22 cellular contexts compared by ENCODE assay signal in the genomic region with DNA sequence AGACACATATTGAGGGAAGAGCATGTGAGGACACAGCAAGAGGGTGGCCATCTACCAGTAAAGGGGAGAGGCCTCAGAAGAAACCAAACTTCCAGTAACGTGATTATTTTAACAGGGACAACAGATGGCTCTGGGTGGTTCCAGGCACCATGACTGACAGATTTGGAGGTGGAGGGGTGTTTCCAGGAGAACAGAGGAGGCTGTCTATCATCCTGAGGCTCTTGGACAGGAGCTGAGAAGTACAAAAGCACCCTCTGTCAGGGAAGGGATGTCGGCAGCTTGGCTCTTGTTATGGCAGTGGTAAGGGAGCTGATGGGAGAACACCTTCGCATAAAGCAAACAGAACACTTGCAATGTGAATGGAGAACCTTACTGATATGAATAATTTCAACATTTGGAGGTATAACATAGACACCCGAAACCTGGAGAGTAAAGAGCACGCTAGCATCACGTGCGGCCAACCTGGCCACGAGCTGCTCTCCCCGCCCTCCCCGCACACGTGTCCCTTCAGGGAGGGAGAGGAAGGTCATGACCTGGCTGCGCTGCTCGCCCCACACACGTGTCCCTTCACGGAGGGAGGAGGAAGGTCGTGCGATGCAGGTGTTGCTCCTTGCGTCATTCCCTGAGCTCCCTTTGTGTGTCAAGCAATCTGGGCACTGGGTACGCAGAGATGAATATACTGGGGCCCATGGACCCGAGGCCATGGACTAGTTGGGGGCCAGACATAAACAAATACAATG. TPM values are rescaled to one million over a fixed set of nuclear protein-coding genes. Genes with fewer than 3 reads are reported as not detected.
DNase-seq lines count a peak whose midpoint lies in the region; ATAC-seq and TF ChIP-seq lines count a peak whose summit lies in the region.
"Had no signal": no experiment of that assay in that cellular context is flagged by ENCODE, and none has a peak within 500 bp of the region (broad histone marks: within the 10 kb centered on the region; RNA-seq: fewer than 3 reads in every experiment).

No MANE protein-coding gene starts in this region.

- intact Hi-C loops in left lung (cut with DNase I), result no loop called here

- no peak overlapping the region for H4K8ac ChIP-seq in neuronal stem cell (ENCODE audit: low read depth, low read length)

- H2BK12ac ChIP-seq in neuronal stem cell (ENCODE audit: low read length), result peak overlapping the region; percentile 36

- TF ChIP-seq CTCF in endodermal cell (conservative IDR thresholded peaks at IDR 0.05) (no peak), left lung (IDR thresholded peaks at IDR 0.05) (no peak)

- H3K79me1 ChIP-seq in neuronal stem cell (ENCODE audit: low read depth, low read length), result no peaks in the 10 kb centered on the region

- peak; percentile 34 for DNase-seq in ELF-1 (ENCODE audit: low read depth, low spot score)
- no peak for DNase-seq in endodermal cell
- no peak for DNase-seq in neuronal stem cell (ENCODE audit: low spot score)
- DNase-seq in NCI-H510A (lab: John Stamatoyannopoulos, UW), result no peak
- DNase-seq in left lung, result no peak
- no peak for DNase-seq in EL
- DNase-seq: BE2C, DMS79, GM23248, Karpas-422, MV-4-11, NCI-H1105 treated with DMSO at 0.1 percent for 48 hours, NCI-H2081 treated with DMSO at 0.1 percent for 48 hours, NCI-H510A treated with DMSO at 0.1 percent for 48 hours, NCI-H748 treated with DMSO at 0.1 percent for 48 hours, Peyer's patch, SJCRH30, T-cell had no signal

- WGBS in HUES64, result 93% methylated on average over 20 of the region's 20 CpGs
- WGBS in endodermal cell (ENCODE audit: insufficient coverage in 1 of 2, insufficient read length in 1 of 2), 2 experiments, result 94 to 96% methylated on average over 17 to 20 of the region's 20 CpGs
- no CpG with 5 or more reads among the region's 20 CpGs for WGBS in neuronal stem cell (ENCODE audit: extremely low coverage in 2 of 2, insufficient read length in 2 of 2, insufficient replicate concordance in 1 of 2), 2 donors

- H4K91ac ChIP-seq in neuronal stem cell (ENCODE audit: low read depth, low read length, poor library complexity), result no peak overlapping the region

- H3K14ac ChIP-seq in neuronal stem cell (ENCODE audit: low read length), result peak overlapping the region; percentile 61

- H3K27ac ChIP-seq in HUES64 (ENCODE audit: low read depth, low read length), result peak overlapping the region; percentile 83
- H3K27ac ChIP-seq in endodermal cell (ENCODE audit: low read depth, low read length), result peak overlapping the region; percentile 38
- H3K27ac ChIP-seq in neuronal stem cell (replicated peaks; ENCODE audit: low read length), result no peak overlapping the region
- no peak overlapping the region for H3K27ac ChIP-seq in left lung
- H3K27ac ChIP-seq: GM23248, Peyer's patch, SJCRH30 had no signal

- peak overlapping the region; percentile 65 for H2AK5ac ChIP-seq in neuronal stem cell (ENCODE audit: low read depth, low read length)

- H3K4me1 ChIP-seq in HUES64 (ENCODE audit: insufficient read depth, low read length) (peaks cover 47% of the 10 kb centered on the region), endodermal cell (ENCODE audit: control insufficient read depth, insufficient read depth, low read length) (peaks cover 10% of the 10 kb centered on the region), neuronal stem cell (ENCODE audit: control insufficient read depth in 2 of 2, insufficient read depth in 1 of 2, low read depth in 1 of 2, low read length in 2 of 2) (peaks cover 11 to 26% of the 10 kb centered on the region in 2 donors), left lung (no peaks in the 10 kb centered on the region)
- H3K4me1 ChIP-seq: BE2C, Peyer's patch, SJCRH30 had no signal

- H3K4me3 Mint-ChIP-seq in endodermal cell, result no peak overlapping the region
- H3K4me3 Mint-ChIP-seq: T-cell had no signal

- H3K27me3 ChIP-seq in HUES64 (ENCODE audit: insufficient read depth, low read length), result no peaks in the 10 kb centered on the region
- H3K27me3 ChIP-seq in endodermal cell (ENCODE audit: control insufficient read depth, insufficient read depth, low read length, poor library complexity, severe bottlenecking), result no peaks in the 10 kb centered on the region
- H3K27me3 ChIP-seq in neuronal stem cell (ENCODE audit: control insufficient read depth in 3 of 3, insufficient read depth in 3 of 3, low read depth in 1 of 3, low read length in 3 of 3), result no peaks in the 10 kb centered on the region
- H3K27me3 ChIP-seq in left lung, result peaks cover 0 to 12% of the 10 kb centered on the region in 2 donors
- H3K27me3 ChIP-seq: BE2C, Peyer's patch, SJCRH30 had no signal

- H3K9ac ChIP-seq in HUES64 (ENCODE audit: low read depth, low read length), result no peak overlapping the region
- H3K9ac ChIP-seq in endodermal cell (ENCODE audit: extremely low read depth, low read length, poor library complexity, severe bottlenecking), result peak overlapping the region; percentile 4
- H3K9ac ChIP-seq in neuronal stem cell (ENCODE audit: low read depth, low read length, poor library complexity), result no peak overlapping the region
- H3K9ac ChIP-seq: GM23248 had no signal

- ATAC-seq in left lung, result no peak
- ATAC-seq: T-cell had no signal

- peak overlapping the region; percentile 79 for H3K18ac ChIP-seq in neuronal stem cell (ENCODE audit: low read length)

- peak overlapping the region; percentile 75 for H2AFZ ChIP-seq in neuronal stem cell (ENCODE audit: low read length)
- H2AFZ ChIP-seq: GM23248 had no signal

- H3K36me3 Mint-ChIP-seq in endodermal cell (ENCODE audit: low read depth), result peaks cover 6% of the 10 kb centered on the region
- H3K36me3 Mint-ChIP-seq: T-cell had no signal

- H3K9me3 ChIP-seq in HUES64 (ENCODE audit: insufficient read depth, low read depth, low read length), result peaks cover 10% of the 10 kb centered on the region
- H3K9me3 ChIP-seq in endodermal cell (ENCODE audit: control insufficient read depth, low read length), result peaks cover 5% of the 10 kb centered on the region
- H3K9me3 ChIP-seq in neuronal stem cell (replicated peaks in 1 of 2; ENCODE audit: control insufficient read depth in 2 of 2, insufficient read depth in 1 of 2, low read depth in 1 of 2, low read length in 2 of 2), result peaks cover 6 to 14% of the 10 kb centered on the region in 2 donors
- H3K9me3 ChIP-seq in left lung, result no peaks in the 10 kb centered on the region
- H3K9me3 ChIP-seq: BE2C, Peyer's patch, SJCRH30 had no signal

- H3K4me3 ChIP-seq in HUES64 (ENCODE audit: low read length), result no peak overlapping the region
- no peak overlapping the region for H3K4me3 ChIP-seq in endodermal cell (ENCODE audit: low read length)
- H3K4me3 ChIP-seq in neuronal stem cell (ENCODE audit: low read length in 2 of 2), result peak overlapping the region in 1 of 2 donors; percentile 65
- no peak overlapping the region for H3K4me3 ChIP-seq in left lung
- H3K4me3 ChIP-seq: GM23248, Peyer's patch, SJCRH30 had no signal

- H2BK5ac ChIP-seq in neuronal stem cell (ENCODE audit: low read length), result peak overlapping the region; percentile 67

- no peak overlapping the region for H3K4ac ChIP-seq in neuronal stem cell (ENCODE audit: low read length)

- H3K4me2 ChIP-seq in neuronal stem cell (ENCODE audit: insufficient read depth, low read length, poor library complexity, severe bottlenecking), result no peak overlapping the region

- peaks cover 10% of the 10 kb centered on the region for H3K27me3 Mint-ChIP-seq in endodermal cell (ENCODE audit: insufficient read depth)

- peaks cover 3% of the 10 kb centered on the region; the same call in 1 of the 2 replicates for H3K36me3 ChIP-seq in HUES64 (ENCODE audit: insufficient read depth, low read length)
- no peaks in the 10 kb centered on the region for H3K36me3 ChIP-seq in endodermal cell (ENCODE audit: control insufficient read depth, insufficient read depth, low read length)
- H3K36me3 ChIP-seq in neuronal stem cell (replicated peaks in 1 of 2; ENCODE audit: control insufficient read depth in 2 of 2, insufficient read depth in 2 of 2, low read length in 2 of 2), result no peaks in the 10 kb centered on the region
- H3K36me3 ChIP-seq in left lung, result no peaks in the 10 kb centered on the region
- H3K36me3 ChIP-seq: BE2C, Peyer's patch, SJCRH30 had no signal

- peaks cover 33% of the 10 kb centered on the region for H3K4me1 Mint-ChIP-seq in endodermal cell

- H3K9me3 Mint-ChIP-seq in endodermal cell, result peaks cover 18% of the 10 kb centered on the region
- H3K9me3 Mint-ChIP-seq: T-cell had no signal

- no peak overlapping the region for H2BK120ac ChIP-seq in neuronal stem cell (ENCODE audit: low read depth, low read length)

- H3K23ac ChIP-seq in neuronal stem cell (ENCODE audit: low read depth, low read length, poor library complexity), result peak overlapping the region; percentile 62

- no peak overlapping the region for H3K27ac Mint-ChIP-seq in endodermal cell
- H3K27ac Mint-ChIP-seq: IgD-negative memory B cell, T-cell had no signal

- H2BK15ac ChIP-seq in neuronal stem cell (ENCODE audit: low read length), result no peak overlapping the region

RNA-seq across cellular contexts. Expression of a gene that starts 37.5 kb away (rescaled TPM):
- not detected for polyA plus RNA-seq in HUES64 (2013, experiment 1 of 2)
- polyA plus RNA-seq in HUES64 (2013, experiment 2 of 2), result not detected
- total RNA-seq in endodermal cell, result under 1 TPM in 1 of 2 donors, not detected in 1; 0.09 TPM
- polyA plus RNA-seq in endodermal cell (2013, experiment 1 of 2), result 0.14 TPM
- polyA plus RNA-seq in endodermal cell (2013, experiment 2 of 2), result 0.21 TPM
- polyA plus RNA-seq in neuronal stem cell (2013, experiment 1 of 2), result 0.24 TPM
- polyA plus RNA-seq in neuronal stem cell (2013, experiment 2 of 2), result 0.26 TPM
- total RNA-seq in left lung, result 1 to 10 TPM; 2.0 to 6.6 TPM
- total RNA-seq: A673, G401 had no signal

RNA-seq across cellular contexts. Expression of a gene that starts 46.8 kb away (rescaled TPM):
- polyA plus RNA-seq in HUES64 (2013, experiment 1 of 2), result 28.7 TPM
- polyA plus RNA-seq in HUES64 (2013, experiment 2 of 2), result 32.9 TPM
- 10 to 100 TPM; 63.5 to 65.6 TPM for total RNA-seq in endodermal cell
- 45.9 TPM for polyA plus RNA-seq in endodermal cell (2013, experiment 1 of 2)
- polyA plus RNA-seq in endodermal cell (2013, experiment 2 of 2), result 37.8 TPM
- polyA plus RNA-seq in neuronal stem cell (2013, experiment 1 of 2), result 40.1 TPM
- polyA plus RNA-seq in neuronal stem cell (2013, experiment 2 of 2), result 38.8 TPM
- total RNA-seq in left lung, result 10 to 100 TPM; 18.2 to 19.2 TPM

Comparison
In these comparisons a context has a peak if more than half of its experiments do, and no peak if none do; other contexts are left out.
1. H3K27ac ChIP-seq: peak in HUES64 (single experiment) and endodermal cell (single experiment); none in neuronal stem cell (single experiment) and left lung (0 of 2).